8 cellular contexts compared by ENCODE assay signal in the genomic region with DNA sequence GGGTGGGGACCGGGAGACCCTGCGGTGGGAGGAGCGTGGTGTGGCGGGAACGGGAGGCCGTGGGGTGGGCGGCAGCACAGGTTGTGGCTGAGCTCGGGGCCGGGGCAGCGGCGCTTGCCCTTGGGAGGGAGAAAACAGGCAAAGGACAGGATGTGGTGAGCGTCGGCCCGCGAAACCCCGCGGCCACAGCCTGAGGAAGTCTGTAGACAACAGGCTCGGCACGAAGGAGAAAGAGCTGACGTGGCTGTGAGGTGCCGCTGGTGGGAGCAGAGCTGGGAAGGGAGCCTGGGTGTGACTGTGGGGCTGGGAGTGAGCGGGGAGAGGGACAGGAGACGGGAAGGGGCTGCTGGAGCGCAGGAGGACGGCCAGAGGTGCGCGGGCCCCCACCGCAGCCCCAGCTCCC.
DNase-seq lines count a peak whose midpoint lies in the region; ATAC-seq and TF ChIP-seq lines count a peak whose summit lies in the region.

No MANE protein-coding gene starts in this region.

- peak overlapping the region; percentile 98 for H3K27ac Mint-ChIP-seq in activated T-helper 1 cell treated with anti-CD3 and anti-CD28 coated beads, Interleukin-12 subunit alpha, Interleukin-12 subunit beta, Interleukin-2, Interleukin-4 antibody, amounts not matched to agents 30 ng/mL and 10 ng/mL and 1 ng/mL, durations not matched to agents 14 hours and 24 hours and 36 hours
- peak overlapping the region; percentile 90 to 98 (median 95) for H3K27ac Mint-ChIP-seq in naive thymus-derived CD4-positive, alpha-beta T cell

- ATAC-seq in GM21423 (IDR thresholded peaks at IDR 0.05; ENCODE audit: unreplicated experiment) (peak; percentile 50), aorta (ENCODE audit: low FRiP score) (no peak), PC-3 (no peak)
- peak; percentile 71 for ATAC-seq in naive thymus-derived CD4-positive, alpha-beta T cell

- peak overlapping the region; percentile 68 for H3K4me3 ChIP-seq in naive thymus-derived CD4-positive, alpha-beta T cell (ENCODE audit: low read length)
- H3K4me3 ChIP-seq in aorta (ENCODE audit: low read length in 2 of 2): no peak overlapping the region
- H3K4me3 ChIP-seq in PC-3 (ENCODE audit: low read length): no peak overlapping the region

- no peaks in the 10 kb centered on the region for H3K9me3 ChIP-seq in naive thymus-derived CD4-positive, alpha-beta T cell (ENCODE audit: control insufficient read depth in 2 of 3, low read length in 3 of 3)
- H3K9me3 ChIP-seq in aorta (ENCODE audit: control insufficient read depth, low read length) (no peaks in the 10 kb centered on the region), PC-3 (ENCODE audit: low read length) (no peaks in the 10 kb centered on the region)

- H3K4me1 Mint-ChIP-seq in activated T-helper 1 cell treated with anti-CD3 and anti-CD28 coated beads, Interleukin-12 subunit alpha, Interleukin-12 subunit beta, Interleukin-2, Interleukin-4 antibody, amounts not matched to agents 30 ng/mL and 10 ng/mL and 1 ng/mL, durations not matched to agents 14 hours and 24 hours and 36 hours (ENCODE audit: low read depth): peaks cover 41% of the 10 kb centered on the region
- H3K4me1 Mint-ChIP-seq in naive thymus-derived CD4-positive, alpha-beta T cell: peaks cover 30 to 48% (median 38%) of the 10 kb centered on the region in 7 donors

- peak overlapping the region; percentile 82 for H3K4me3 Mint-ChIP-seq in activated T-helper 1 cell treated with anti-CD3 and anti-CD28 coated beads, Interleukin-12 subunit alpha, Interleukin-12 subunit beta, Interleukin-2, Interleukin-4 antibody, amounts not matched to agents 30 ng/mL and 10 ng/mL and 1 ng/mL, durations not matched to agents 14 hours and 24 hours and 36 hours
- H3K4me3 Mint-ChIP-seq in naive thymus-derived CD4-positive, alpha-beta T cell: peak overlapping the region; percentile 87 to 99 (median 92)

- H3K79me2 ChIP-seq in PC-3 (ENCODE audit: low read length): no peaks in the 10 kb centered on the region

- no peak overlapping the region for H3K9ac ChIP-seq in PC-3 (ENCODE audit: low read length)

- H3K27me3 Mint-ChIP-seq in activated T-helper 1 cell treated with anti-CD3 and anti-CD28 coated beads, Interleukin-12 subunit alpha, Interleukin-12 subunit beta, Interleukin-2, Interleukin-4 antibody, amounts not matched to agents 30 ng/mL and 10 ng/mL and 1 ng/mL, durations not matched to agents 14 hours and 24 hours and 36 hours (ENCODE audit: insufficient read depth): peaks cover 2% of the 10 kb centered on the region
- no peaks in the 10 kb centered on the region for H3K27me3 Mint-ChIP-seq in naive thymus-derived CD4-positive, alpha-beta T cell

- WGBS in aorta, 2 donors: 90 to 91% methylated on average over 27 to 28 of the region's 28 CpGs

- no peak overlapping the region for H2AFZ ChIP-seq in PC-3 (ENCODE audit: low read length)

- H3F3A ChIP-seq in PC-3 (ENCODE audit: low read length, unreplicated experiment): no peaks in the 10 kb centered on the region

- H3K36me3 ChIP-seq in naive thymus-derived CD4-positive, alpha-beta T cell (ENCODE audit: control insufficient read depth in 2 of 3, insufficient read depth in 3 of 3, low read length in 3 of 3): no peaks in the 10 kb centered on the region
- no peaks in the 10 kb centered on the region for H3K36me3 ChIP-seq in aorta (ENCODE audit: control insufficient read depth in 1 of 2, insufficient read depth in 2 of 2, low read length in 1 of 2)
- H3K36me3 ChIP-seq in PC-3 (ENCODE audit: low read depth, low read length): no peaks in the 10 kb centered on the region

- H3K36me3 Mint-ChIP-seq in activated T-helper 1 cell treated with anti-CD3 and anti-CD28 coated beads, Interleukin-12 subunit alpha, Interleukin-12 subunit beta, Interleukin-2, Interleukin-4 antibody, amounts not matched to agents 30 ng/mL and 10 ng/mL and 1 ng/mL, durations not matched to agents 14 hours and 24 hours and 36 hours (ENCODE audit: low read depth): no peaks in the 10 kb centered on the region
- peaks cover 0 to 7% (median 0%) of the 10 kb centered on the region in 5 donors for H3K36me3 Mint-ChIP-seq in naive thymus-derived CD4-positive, alpha-beta T cell

- peaks cover 23 to 26% of the 10 kb centered on the region in 2 donors for H3K4me1 ChIP-seq in naive thymus-derived CD4-positive, alpha-beta T cell (ENCODE audit: control insufficient read depth in 2 of 2, insufficient read depth in 2 of 2, low read length in 2 of 2)
- no peaks in the 10 kb centered on the region for H3K4me1 ChIP-seq in aorta (ENCODE audit: control insufficient read depth in 1 of 2, insufficient read depth in 2 of 2, low read length in 2 of 2)
- H3K4me1 ChIP-seq in PC-3 (ENCODE audit: insufficient read depth, low read length): no peaks in the 10 kb centered on the region

- no TSS peak for BruUV-seq in PC-3 (replicated peaks; lab: Mats Ljungman, UMichigan)

- no peak for TF ChIP-seq CTCF in PC-3 (conservative IDR thresholded peaks at IDR 0.05; ENCODE audit: low read depth, low read length)

- no peaks in the 10 kb centered on the region for H3K27me3 ChIP-seq in naive thymus-derived CD4-positive, alpha-beta T cell (ENCODE audit: control insufficient read depth in 2 of 2, insufficient read depth in 2 of 2, low read length in 2 of 2)
- H3K27me3 ChIP-seq in aorta (ENCODE audit: control insufficient read depth in 1 of 2, insufficient read depth in 2 of 2, low read length in 1 of 2) (no peaks in the 10 kb centered on the region), PC-3 (ENCODE audit: low read length) (no peaks in the 10 kb centered on the region)

- H3K27ac ChIP-seq in naive thymus-derived CD4-positive, alpha-beta T cell (ENCODE audit: low read depth, low read length): peak overlapping the region; percentile 68
- no peak overlapping the region for H3K27ac ChIP-seq in aorta (ENCODE audit: low read depth in 1 of 2, low read length in 2 of 2)
- H3K27ac ChIP-seq in PC-3 (ENCODE audit: low read length): no peak overlapping the region

- H4K20me1 ChIP-seq in PC-3 (ENCODE audit: low read length): no peaks in the 10 kb centered on the region

- H3K4me2 ChIP-seq in PC-3 (ENCODE audit: low read length): no peak overlapping the region

- H3K9me3 Mint-ChIP-seq in activated T-helper 1 cell treated with anti-CD3 and anti-CD28 coated beads, Interleukin-12 subunit alpha, Interleukin-12 subunit beta, Interleukin-2, Interleukin-4 antibody, amounts not matched to agents 30 ng/mL and 10 ng/mL and 1 ng/mL, durations not matched to agents 14 hours and 24 hours and 36 hours: no peaks in the 10 kb centered on the region
- peaks cover 0 to 4% (median 0%) of the 10 kb centered on the region in 11 donors for H3K9me3 Mint-ChIP-seq in naive thymus-derived CD4-positive, alpha-beta T cell

- POLR2A ChIA-PET in naive thymus-derived CD4-positive, alpha-beta T cell (lab: Charles Lee): interaction anchor here (0.7 to 1.3 kb wide), 7 partner anchors 60 to 388 kb away, joined by 3 to 7 read pairs (median 4); a partner anchor contains a TSS
- POLR2A ChIA-PET in PC-3 (lab: Charles Lee; ENCODE audit: unreplicated experiment): no interaction called here

- no peaks in the 10 kb centered on the region for H3K9me2 ChIP-seq in PC-3 (replicated peaks; ENCODE audit: low read length)

- DNase-seq in CD1c-positive myeloid dendritic cell (ENCODE audit: extremely low spot score) (peak; percentile 44), Kasumi-1 (lab: John Stamatoyannopoulos, UW) (peak; percentile 28 to 52), aorta (peak; percentile 73 to 76), DMS114 treated with DMSO at 0.1 percent for 48 hours (lab: John Stamatoyannopoulos, UW; ENCODE audit: unreplicated experiment) (no peak), PC-3 (no peak)
- DNase-seq in activated T-helper 1 cell treated with anti-CD3 and anti-CD28 coated beads, Interleukin-12 subunit alpha, Interleukin-12 subunit beta, Interleukin-2, Interleukin-4 antibody, amounts not matched to agents 30 ng/mL and 10 ng/mL and 1 ng/mL, durations not matched to agents 14 hours and 24 hours and 36 hours (ENCODE audit: low spot score): peak; percentile 55
- peak in 8 of 9 donors; percentile 19 to 51 (median 46) for DNase-seq in naive thymus-derived CD4-positive, alpha-beta T cell

- CTCF ChIA-PET in naive thymus-derived CD4-positive, alpha-beta T cell (lab: Charles Lee): interaction anchor here (0.6 kb wide), 1 partner anchor 18 kb away, joined by 3 read pairs; no protein-coding TSS in a partner anchor
- CTCF ChIA-PET in PC-3 (lab: Charles Lee): no interaction called here

- intact Hi-C loops in activated T-helper 1 cell treated with anti-CD3 and anti-CD28 coated beads, Interleukin-12 subunit alpha, Interleukin-12 subunit beta, Interleukin-2, Interleukin-4 antibody, amounts not matched to agents 30 ng/mL and 10 ng/mL and 1 ng/mL, durations not matched to agents 14 hours and 24 hours and 36 hours (cut with micrococcal nuclease): loop anchor here (5.0 kb wide), 2 partner anchors 59 to 219 kb away; a partner anchor contains a TSS
- intact Hi-C loops in naive thymus-derived CD4-positive, alpha-beta T cell (cut with micrococcal nuclease): loop anchor here (1.0 to 10.0 kb wide), 8 partner anchors 57 to 296 kb away; a partner anchor contains a TSS
- intact Hi-C loops in aorta (cut with DNase I) (no loop called here), PC-3 (cut with micrococcal nuclease) (no loop called here)

Comparison
In these comparisons a context has a peak if more than half of its experiments do, and no peak if none do; other contexts are left out.
1. DNase-seq: peak in CD1c-positive myeloid dendritic cell (single experiment), Kasumi-1 (2 of 2), activated T-helper 1 cell treated with anti-CD3 and anti-CD28 coated beads, Interleukin-12 subunit alpha, Interleukin-12 subunit beta, Interleukin-2, Interleukin-4 antibody, amounts not matched to agents 30 ng/mL and 10 ng/mL and 1 ng/mL, durations not matched to agents 14 hours and 24 hours and 36 hours (single experiment), naive thymus-derived CD4-positive, alpha-beta T cell (8 of 9) and aorta (2 of 2); none in DMS114 treated with DMSO at 0.1 percent for 48 hours (single experiment) and PC-3 (single experiment).
2. ATAC-seq: peak in GM21423 (single experiment) and naive thymus-derived CD4-positive, alpha-beta T cell (single experiment); none in aorta (single experiment) and PC-3 (single experiment).
3. intact Hi-C loops: an anchor here in activated T-helper 1 cell treated with anti-CD3 and anti-CD28 coated beads, Interleukin-12 subunit alpha, Interleukin-12 subunit beta, Interleukin-2, Interleukin-4 antibody, amounts not matched to agents 30 ng/mL and 10 ng/mL and 1 ng/mL, durations not matched to agents 14 hours and 24 hours and 36 hours (5.0 kb wide) and naive thymus-derived CD4-positive, alpha-beta T cell (1.0 to 10.0 kb wide); none called in aorta and PC-3.